In the genomic region with DNA sequence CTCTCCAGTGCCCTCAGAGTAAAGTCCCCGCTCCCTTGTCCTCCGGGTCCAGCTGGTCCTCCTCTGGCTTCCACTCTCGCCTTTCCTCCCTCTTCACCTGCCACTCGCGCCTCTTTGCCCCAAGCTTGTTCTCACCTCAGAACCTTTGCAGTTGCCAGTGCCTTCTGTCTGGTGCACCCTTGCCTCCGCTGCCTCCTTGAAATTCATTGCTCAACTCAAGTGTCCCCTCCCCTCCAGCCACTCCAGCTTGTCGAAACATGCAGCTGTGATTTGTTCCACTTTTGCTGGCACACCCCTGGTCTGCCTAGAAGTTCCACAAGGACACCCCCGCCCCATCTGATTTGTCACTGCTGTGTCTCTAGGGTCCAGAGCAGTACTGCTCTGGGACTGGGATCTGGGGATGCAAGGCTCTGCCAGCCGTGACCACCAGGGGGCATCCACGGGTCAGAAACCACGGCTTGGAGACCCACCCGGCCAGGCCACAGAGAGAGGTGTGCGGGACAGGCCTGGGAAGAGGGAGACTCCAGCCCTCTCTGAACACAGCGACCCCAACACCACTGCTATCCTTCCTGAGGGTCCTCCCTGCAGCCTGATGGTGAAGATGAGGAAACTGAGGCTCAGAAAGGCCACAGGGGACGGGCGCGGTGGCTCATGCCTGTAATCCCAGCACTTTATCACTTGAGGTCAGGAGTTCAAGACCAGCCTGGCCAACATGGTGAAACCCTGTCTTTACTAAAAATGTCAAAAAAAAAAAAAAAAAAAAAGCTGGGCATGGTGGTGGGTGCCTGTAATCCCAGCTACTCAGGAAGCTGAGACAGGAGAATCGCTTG, we compare ENCODE assay signal across 8 cellular contexts. TPM values are rescaled to one million over a fixed set of nuclear protein-coding genes. Genes with fewer than 3 reads are reported as not detected.
DNase-seq lines count a peak whose midpoint lies in the region; ATAC-seq and TF ChIP-seq lines count a peak whose summit lies in the region.

No MANE protein-coding gene starts in this region.

- peak; percentile 96 for TF ChIP-seq CTCF in GM12864 (IDR thresholded peaks at IDR 0.05; ENCODE audit: low read depth, low read length, missing control alignments)
- peak; percentile 94 for TF ChIP-seq CTCF in retinal pigment epithelial cell (conservative IDR thresholded peaks at IDR 0.05; ENCODE audit: low read depth, low read length)

- ATAC-seq in left ventricle myocardium superior (peak; percentile 98), HG03565 (IDR thresholded peaks at IDR 0.05; ENCODE audit: unreplicated experiment) (no peak), HG02884 (IDR thresholded peaks at IDR 0.05; ENCODE audit: unreplicated experiment) (no peak)

- H3K4me3 ChIP-seq in GM12864 (ENCODE audit: low read depth, low read length): no peak overlapping the region
- no peak overlapping the region for H3K4me3 ChIP-seq in retinal pigment epithelial cell (ENCODE audit: low read length)

- intact Hi-C loops in left ventricle myocardium superior (cut with micrococcal nuclease): loop anchor here (2.0 kb wide), 1 partner anchor 137 kb away; no protein-coding TSS in a partner anchor

- peak; percentile 37 for DNase-seq in GM12864 (ENCODE audit: low read depth)
- DNase-seq in NCI-H128 (lab: John Stamatoyannopoulos, UW; ENCODE audit: unreplicated experiment): peak; percentile 38
- peak; percentile 57 for DNase-seq in T1000 (lab: John Stamatoyannopoulos, UW)
- peak in 55 of 58 donors; percentile 7 to 79 (median 51) for DNase-seq in anterior cingulate cortex (lab: John Stamatoyannopoulos, UW)
- peak; percentile 93 for DNase-seq in left ventricle myocardium superior
- peak; percentile 17 for DNase-seq in retinal pigment epithelial cell (ENCODE audit: low read depth)

RNA-seq across cellular contexts. Expression of a gene that starts 49.9 kb away (rescaled TPM):
- 39.1 TPM for total RNA-seq in left ventricle myocardium superior

Comparison
In these comparisons a context has a peak if more than half of its experiments do, and no peak if none do; other contexts are left out.
1. DNase-seq: peak in every context shown above with its lines; median percentile 93 in left ventricle myocardium superior; 57 in T1000; 51 in anterior cingulate cortex; 38 in NCI-H128; 37 in GM12864; 17 in retinal pigment epithelial cell.